In genomic region chr5:117098094-117098493, GRCh38 we compare ENCODE assay signal across 39 cellular contexts.
"Had no signal": no experiment of that assay in that cellular context is flagged by ENCODE, and none has a peak within 500 bp of the region (broad histone marks: within the 10 kb centered on the region; RNA-seq: fewer than 3 reads in every experiment).

No MANE protein-coding gene starts in this region.

- H3K4me3 Mint-ChIP-seq: activated naive CD4-positive, alpha-beta T cell treated with anti-CD3 and anti-CD28 coated beads for 36 hours; activated naive CD4-positive, alpha-beta T cell treated with anti-CD3 and anti-CD28 coated beads, Interleukin-2, amount 10 ng/mL, durations not matched to agents 7 days and 5 days; activated naive CD4-positive, alpha-beta T cell treated with anti-CD3 and anti-CD28 coated beads, Interleukin-2, amount 50 U/mL, for 24 hours; activated naive CD8-positive, alpha-beta T cell; activated naive CD8-positive, alpha-beta T cell treated with anti-CD3 and anti-CD28 coated beads for 36 hours; activated naive CD8-positive, alpha-beta T cell treated with anti-CD3 and anti-CD28 coated beads, Interleukin-2, amount 10 ng/mL, durations not matched to agents 7 days and 5 days; activated naive CD8-positive, alpha-beta T cell treated with anti-CD3 and anti-CD28 coated beads, Interleukin-2, amount 50 U/mL, for 24 hours; activated T-cell treated with anti-CD3 and anti-CD28 coated beads, Interleukin-2, amount 50 U/mL, for 24 hours; activated T-cell treated with anti-CD3 and anti-CD28 coated beads, Interleukin-2, amount 50 U/mL, for 4 hours; activated T-cell treated with anti-CD3 and anti-CD28 coated beads, Interleukin-2, amount 50 U/mL, for 72 hours; activated T-helper 1 cell treated with anti-CD3 and anti-CD28 coated beads, Interleukin-12 subunit alpha, Interleukin-12 subunit beta, Interleukin-2, Interleukin-4 antibody, amounts not matched to agents 30 ng/mL and 10 ng/mL and 1 ng/mL, durations not matched to agents 14 hours and 24 hours and 36 hours; activated T-helper 17 cell treated with anti-CD3 and anti-CD28 coated beads, Interleukin-2, amount 50 U/mL, for 72 hours; brain; central memory CD8-positive, alpha-beta T cell had no signal

- H3K27me3 ChIP-seq: adrenal gland, ascending aorta, body of pancreas, brain microvascular endothelial cell, breast epithelium, cardiac muscle cell had no signal

- ATAC-seq: activated naive CD4-positive, alpha-beta T cell treated with anti-CD3 and anti-CD28 coated beads, Interleukin-2, amount 50 U/mL, for 72 hours; activated naive CD8-positive, alpha-beta T cell treated with anti-CD3 and anti-CD28 coated beads, Interleukin-2, amount 50 U/mL, for 24 hours; activated T-cell treated with anti-CD3 and anti-CD28 coated beads, Interleukin-2, amount 50 U/mL, for 4 hours; activated T-cell treated with anti-CD3 and anti-CD28 coated beads, Interleukin-2, amount 50 U/mL, for 72 hours; activated T-helper 17 cell treated with anti-CD3 and anti-CD28 coated beads, Interleukin-2, amount 50 U/mL, for 72 hours; body of pancreas had no signal

- H3K27ac ChIP-seq: adrenal gland, ascending aorta, body of pancreas, brain microvascular endothelial cell, breast epithelium, cardiac muscle cell had no signal

- H3K36me3 Mint-ChIP-seq: activated naive CD4-positive, alpha-beta T cell treated with anti-CD3 and anti-CD28 coated beads, Interleukin-2, amount 10 ng/mL, durations not matched to agents 7 days and 5 days; activated naive CD4-positive, alpha-beta T cell treated with anti-CD3 and anti-CD28 coated beads, Interleukin-2, amount 50 U/mL, for 24 hours; activated naive CD4-positive, alpha-beta T cell treated with anti-CD3 and anti-CD28 coated beads, Interleukin-2, amount 50 U/mL, for 72 hours; activated naive CD8-positive, alpha-beta T cell; activated naive CD8-positive, alpha-beta T cell treated with anti-CD3 and anti-CD28 coated beads for 36 hours; activated naive CD8-positive, alpha-beta T cell treated with anti-CD3 and anti-CD28 coated beads, Interleukin-2, amount 10 ng/mL, durations not matched to agents 7 days and 5 days; brain had no signal

- H3K27ac Mint-ChIP-seq: activated naive CD4-positive, alpha-beta T cell treated with anti-CD3 and anti-CD28 coated beads for 36 hours; activated naive CD4-positive, alpha-beta T cell treated with anti-CD3 and anti-CD28 coated beads, Interleukin-2, amount 10 ng/mL, durations not matched to agents 7 days and 5 days; activated naive CD4-positive, alpha-beta T cell treated with anti-CD3 and anti-CD28 coated beads, Interleukin-2, amount 50 U/mL, for 24 hours; activated naive CD4-positive, alpha-beta T cell treated with anti-CD3 and anti-CD28 coated beads, Interleukin-2, amount 50 U/mL, for 72 hours; activated naive CD8-positive, alpha-beta T cell; activated naive CD8-positive, alpha-beta T cell treated with anti-CD3 and anti-CD28 coated beads for 36 hours; activated naive CD8-positive, alpha-beta T cell treated with anti-CD3 and anti-CD28 coated beads, Interleukin-2, amount 10 ng/mL, durations not matched to agents 7 days and 5 days; activated naive CD8-positive, alpha-beta T cell treated with anti-CD3 and anti-CD28 coated beads, Interleukin-2, amount 50 U/mL, for 24 hours; activated T-cell treated with anti-CD3 and anti-CD28 coated beads, Interleukin-2, amount 50 U/mL, for 24 hours; activated T-cell treated with anti-CD3 and anti-CD28 coated beads, Interleukin-2, amount 50 U/mL, for 72 hours; activated T-helper 1 cell treated with anti-CD3 and anti-CD28 coated beads, Interleukin-12 subunit alpha, Interleukin-12 subunit beta, Interleukin-2, Interleukin-4 antibody, amounts not matched to agents 30 ng/mL and 10 ng/mL and 1 ng/mL, durations not matched to agents 14 hours and 24 hours and 36 hours; activated T-helper 17 cell treated with anti-CD3 and anti-CD28 coated beads, Interleukin-2, amount 50 U/mL, for 72 hours; activated T-helper 2 cell treated with anti-CD3 and anti-CD28 coated beads, Interferon-gamma antibody, Interleukin-2, Interleukin-4, amounts not matched to agents 10 μg/mL and 5 μg/mL and 100 μg/mL, durations not matched to agents 14 hours and 24 hours and 36 hours; brain had no signal

- H3K9me3 Mint-ChIP-seq: activated naive CD4-positive, alpha-beta T cell treated with anti-CD3 and anti-CD28 coated beads, Interleukin-2, amount 50 U/mL, for 24 hours; activated naive CD8-positive, alpha-beta T cell treated with anti-CD3 and anti-CD28 coated beads for 36 hours; activated T-cell treated with anti-CD3 and anti-CD28 coated beads, Interleukin-2, amount 50 U/mL, for 24 hours; activated T-cell treated with anti-CD3 and anti-CD28 coated beads, Interleukin-2, amount 50 U/mL, for 4 hours had no signal

- H3K4me3 ChIP-seq: adrenal gland, ascending aorta, body of pancreas, breast epithelium, cardiac muscle cell had no signal

- FAIRE-seq: astrocyte, bronchial epithelial cell had no signal

- DNase-seq: activated effector memory CD4-positive, alpha-beta T cell treated with anti-CD3 and anti-CD28 coated beads, Interleukin-2, amount 50 U/mL, for 16 hours; activated effector memory CD4-positive, alpha-beta T cell treated with Interleukin-2 at 50 U/mL for 16 hours; activated gamma-delta T cell; activated gamma-delta T cell treated with Interleukin-2 at 50 U/mL for 16 hours; activated naive CD4-positive, alpha-beta T cell; activated naive CD4-positive, alpha-beta T cell treated with anti-CD3 and anti-CD28 coated beads for 36 hours; activated naive CD4-positive, alpha-beta T cell treated with anti-CD3 and anti-CD28 coated beads, Interleukin-2, amount 10 ng/mL, durations not matched to agents 7 days and 5 days; activated naive CD4-positive, alpha-beta T cell treated with anti-CD3 and anti-CD28 coated beads, Interleukin-2, amount 50 U/mL, for 16 hours; activated naive CD4-positive, alpha-beta T cell treated with Interleukin-2 at 50 U/mL for 16 hours; activated naive CD8-positive, alpha-beta T cell treated with anti-CD3 and anti-CD28 coated beads for 36 hours; activated naive CD8-positive, alpha-beta T cell treated with anti-CD3 and anti-CD28 coated beads, Interleukin-2, amount 10 ng/mL, durations not matched to agents 7 days and 5 days; activated naive CD8-positive, alpha-beta T cell treated with anti-CD3 and anti-CD28 coated beads, Interleukin-2, amount 50 U/mL, for 24 hours; activated T-cell treated with anti-CD3 and anti-CD28 coated beads, Interleukin-2, amount 50 U/mL, for 24 hours; activated T-cell treated with anti-CD3 and anti-CD28 coated beads, Interleukin-2, amount 50 U/mL, for 4 hours; activated T-cell treated with anti-CD3 and anti-CD28 coated beads, Interleukin-2, amount 50 U/mL, for 48 hours; activated T-cell treated with anti-CD3 and anti-CD28 coated beads, Interleukin-2, amount 50 U/mL, for 72 hours; adrenal gland; amniotic stem cell; amygdala; anterior cingulate cortex; aorta; body of pancreas; brain microvascular endothelial cell; caudate nucleus; central memory CD4-positive, alpha-beta T cell; cerebellar nuclear complex had no signal

- H3K9me3 ChIP-seq: adrenal gland, ascending aorta, body of pancreas, breast epithelium had no signal

- H3K36me3 ChIP-seq: adrenal gland, ascending aorta, brain microvascular endothelial cell, breast epithelium, cardiac muscle cell had no signal

- H3K4me1 Mint-ChIP-seq: activated naive CD4-positive, alpha-beta T cell treated with anti-CD3 and anti-CD28 coated beads, Interleukin-2, amount 10 ng/mL, durations not matched to agents 7 days and 5 days; activated naive CD4-positive, alpha-beta T cell treated with anti-CD3 and anti-CD28 coated beads, Interleukin-2, amount 50 U/mL, for 24 hours; activated naive CD8-positive, alpha-beta T cell treated with anti-CD3 and anti-CD28 coated beads for 36 hours; activated naive CD8-positive, alpha-beta T cell treated with anti-CD3 and anti-CD28 coated beads, Interleukin-2, amount 10 ng/mL, durations not matched to agents 7 days and 5 days; activated naive CD8-positive, alpha-beta T cell treated with anti-CD3 and anti-CD28 coated beads, Interleukin-2, amount 50 U/mL, for 24 hours; activated T-helper 17 cell treated with anti-CD3 and anti-CD28 coated beads, Interleukin-2, amount 50 U/mL, for 72 hours; central memory CD8-positive, alpha-beta T cell had no signal

- H3K4me1 ChIP-seq: adrenal gland, ascending aorta, body of pancreas, breast epithelium had no signal

- H3K27me3 Mint-ChIP-seq: activated naive CD4-positive, alpha-beta T cell treated with anti-CD3 and anti-CD28 coated beads, Interleukin-2, amount 10 ng/mL, durations not matched to agents 7 days and 5 days; activated naive CD4-positive, alpha-beta T cell treated with anti-CD3 and anti-CD28 coated beads, Interleukin-2, amount 50 U/mL, for 24 hours; activated naive CD8-positive, alpha-beta T cell; activated naive CD8-positive, alpha-beta T cell treated with anti-CD3 and anti-CD28 coated beads for 36 hours; activated naive CD8-positive, alpha-beta T cell treated with anti-CD3 and anti-CD28 coated beads, Interleukin-2, amount 10 ng/mL, durations not matched to agents 7 days and 5 days; activated naive CD8-positive, alpha-beta T cell treated with anti-CD3 and anti-CD28 coated beads, Interleukin-2, amount 50 U/mL, for 24 hours; activated T-cell treated with anti-CD3 and anti-CD28 coated beads, Interleukin-2, amount 50 U/mL, for 24 hours; activated T-helper 17 cell treated with anti-CD3 and anti-CD28 coated beads, Interleukin-2, amount 50 U/mL, for 72 hours; central memory CD8-positive, alpha-beta T cell had no signal
